15 cellular contexts compared by ENCODE assay signal in the genomic region with DNA sequence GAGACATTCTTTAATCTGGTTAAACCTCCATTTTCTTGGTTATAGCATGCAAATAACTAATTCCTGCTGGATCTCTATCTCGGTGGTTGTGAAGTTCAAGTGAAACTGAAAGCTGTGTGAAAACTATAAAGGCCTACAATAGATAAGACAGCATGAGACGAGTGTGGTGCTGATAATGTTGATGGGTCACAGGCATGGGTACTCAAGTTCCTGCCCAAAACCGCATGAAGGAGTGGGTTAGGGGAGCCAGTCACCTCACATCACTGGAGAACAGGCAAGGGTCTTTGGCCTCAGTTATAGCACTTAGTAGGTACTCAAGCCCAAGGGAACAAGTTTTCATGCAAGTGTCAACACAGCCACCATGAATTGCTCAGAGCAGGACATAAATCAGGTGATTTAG. TPM values are rescaled to one million over a fixed set of nuclear protein-coding genes. Genes with fewer than 3 reads are reported as not detected.
A peak's percentile ranks its signal among the peaks of the same experiment; 100 is the strongest.
DNase-seq lines count a peak whose midpoint lies in the region; ATAC-seq and TF ChIP-seq lines count a peak whose summit lies in the region.
"Had no signal": no experiment of that assay in that cellular context is flagged by ENCODE, and none has a peak within 500 bp of the region (broad histone marks: within the 10 kb centered on the region; RNA-seq: fewer than 3 reads in every experiment).

No MANE protein-coding gene starts in this region.

- H3K27ac Mint-ChIP-seq in activated B cell treated with CpG ODN at 0.5 μM for 24 hours (peak overlapping the region; percentile 14), memory B cell (no peak overlapping the region)

- CTCF ChIA-PET in activated B cell treated with CpG ODN at 0.5 μM for 24 hours (lab: Charles Lee): interaction anchor here (6.9 kb wide), 1 partner anchor 908 kb away, joined by 64 read pairs; no protein-coding TSS in a partner anchor

- H3K4me1 ChIP-seq in psoas muscle: peaks cover 8% of the 10 kb centered on the region

- WGBS in psoas muscle, 3 donors: 75 to 77% (median 76%) methylated on average over 3 of the region's 3 CpGs

- DNase-seq in activated B cell treated with CpG ODN at 0.5 μM for 24 hours (no peak), memory B cell (ENCODE audit: low spot score in 2 of 2) (no peak), psoas muscle (no peak), UCSD-AML1 (lab: John Stamatoyannopoulos, UW; ENCODE audit: unreplicated experiment) (no peak)
- DNase-seq: DMS 273 treated with DMSO at 0.1 percent for 48 hours, NCI-H146, right cardiac atrium had no signal

- H3K9me3 Mint-ChIP-seq in activated B cell treated with CpG ODN at 0.5 μM for 24 hours (no peaks in the 10 kb centered on the region), memory B cell (no peaks in the 10 kb centered on the region)

- no peaks in the 10 kb centered on the region for H3K27me3 ChIP-seq in psoas muscle (ENCODE audit: insufficient read depth in 3 of 3, low read length in 2 of 3)

- no peak for TF ChIP-seq CTCF in activated B cell treated with CpG ODN at 0.5 μM for 24 hours (IDR thresholded peaks at IDR 0.05)
- no peak for TF ChIP-seq CTCF in psoas muscle (IDR thresholded peaks at IDR 0.05)

- no peaks in the 10 kb centered on the region for H3K9me3 ChIP-seq in psoas muscle

- H3K36me3 Mint-ChIP-seq in activated B cell treated with CpG ODN at 0.5 μM for 24 hours (ENCODE audit: low read depth): no peaks in the 10 kb centered on the region
- H3K36me3 Mint-ChIP-seq in memory B cell: no peaks in the 10 kb centered on the region

- H3K27ac ChIP-seq in psoas muscle: no peak overlapping the region
- H3K27ac ChIP-seq: SK-N-MC had no signal

- no peaks in the 10 kb centered on the region for H3K27me3 Mint-ChIP-seq in activated B cell treated with CpG ODN at 0.5 μM for 24 hours
- no peaks in the 10 kb centered on the region for H3K27me3 Mint-ChIP-seq in memory B cell

- POLR2A ChIA-PET in activated B cell treated with CpG ODN at 0.5 μM for 24 hours (lab: Charles Lee): no interaction called here

- peak; percentile 45 for ATAC-seq in GM18498 (IDR thresholded peaks at IDR 0.05; ENCODE audit: unreplicated experiment)
- ATAC-seq in GM21717 (IDR thresholded peaks at IDR 0.05; ENCODE audit: unreplicated experiment): peak; percentile 43
- no peak for ATAC-seq in activated B cell treated with CpG ODN at 0.5 μM for 24 hours (ENCODE audit: low read depth)
- ATAC-seq in memory B cell (ENCODE audit: low read depth): no peak
- ATAC-seq in psoas muscle: no peak
- ATAC-seq in GM19324 (IDR thresholded peaks at IDR 0.05; ENCODE audit: low FRiP score, unreplicated experiment): no peak
- ATAC-seq in HG03469 (IDR thresholded peaks at IDR 0.05; ENCODE audit: unreplicated experiment): no peak
- ATAC-seq: right cardiac atrium had no signal

- H3K36me3 ChIP-seq in psoas muscle (ENCODE audit: insufficient read depth in 1 of 2, low read depth in 1 of 2): no peaks in the 10 kb centered on the region

- no peak overlapping the region for H3K4me3 ChIP-seq in psoas muscle
- H3K4me3 ChIP-seq: SK-N-MC had no signal

- no peak overlapping the region for H3K4me3 Mint-ChIP-seq in activated B cell treated with CpG ODN at 0.5 μM for 24 hours
- H3K4me3 Mint-ChIP-seq in memory B cell: peak overlapping the region; percentile 38

- H3K4me1 Mint-ChIP-seq in activated B cell treated with CpG ODN at 0.5 μM for 24 hours (peaks cover 5% of the 10 kb centered on the region), memory B cell (peaks cover 7% of the 10 kb centered on the region)

- intact Hi-C loops in activated B cell treated with CpG ODN at 0.5 μM for 24 hours (cut with micrococcal nuclease): loop anchor here (5.0 to 10.0 kb wide), 3 partner anchors 514 to 734 kb away; no protein-coding TSS in a partner anchor
- intact Hi-C loops in psoas muscle (cut with DNase I): loop anchor here (5.0 to 10.0 kb wide), 7 partner anchors 144 to 901 kb away; partner anchors contain the start of gene NR3C1 (in 1 of the 2)

RNA-seq across cellular contexts. Expression of gene HMHB1, which starts 16.7 kb away (rescaled TPM):
- total RNA-seq in activated B cell treated with CpG ODN at 0.5 μM for 24 hours (1.2 TPM in 1 of 2 replicates, not detected in the other), psoas muscle (not detected)
- not detected for polyA plus RNA-seq in psoas muscle
- total RNA-seq: bronchial epithelial cell, epithelial cell of proximal tubule, HT1080, right cardiac atrium had no signal
- polyA plus RNA-seq: right cardiac atrium had no signal

Comparison
In these comparisons a context has a peak if more than half of its experiments do, and no peak if none do; other contexts are left out.
1. ATAC-seq: peak in GM18498 (single experiment) and GM21717 (single experiment); none in activated B cell treated with CpG ODN at 0.5 μM for 24 hours (single experiment), memory B cell (single experiment), psoas muscle (0 of 4), GM19324 (single experiment) and HG03469 (single experiment).